Comparison of ENCODE assay signal across 1 cellular context in genomic region chr2:20351555-20352229, GRCh38.
TF ChIP-seq lines count a peak whose summit lies in the region.

No MANE protein-coding gene starts in this region.

TF ChIP-seq in HepG2, 621 proteins besides CTCF, POLR2A, EP300 and RAD21 (continued from another document and continues in another):
- no peak for TF ChIP-seq SKIL (CRISPR knock-in tag; IDR thresholded peaks at IDR 0.05; ENCODE audit: borderline replicate concordance)
- TF ChIP-seq ZNF546 (CRISPR knock-in tag; conservative IDR thresholded peaks at IDR 0.05), result no peak
- no peak for TF ChIP-seq SATB2 (CRISPR knock-in tag; IDR thresholded peaks at IDR 0.05)
- TF ChIP-seq SPEN (CRISPR knock-in tag; IDR thresholded peaks at IDR 0.05; ENCODE audit: low read depth), result no peak
- TF ChIP-seq ZNF549 (CRISPR knock-in tag; IDR thresholded peaks at IDR 0.05), result no peak
- no peak for TF ChIP-seq ZFX (CRISPR knock-in tag; IDR thresholded peaks at IDR 0.05; ENCODE audit: low read depth)
- TF ChIP-seq ARNT (IDR thresholded peaks at IDR 0.05), result no peak
- no peak for TF ChIP-seq ZNF484 (CRISPR knock-in tag; IDR thresholded peaks at IDR 0.05; ENCODE audit: borderline replicate concordance, low read depth)
- no peak for TF ChIP-seq ZNF207 (IDR thresholded peaks at IDR 0.05; ENCODE audit: borderline replicate concordance)
- no peak for TF ChIP-seq MBNL3 (CRISPR knock-in tag; conservative IDR thresholded peaks at IDR 0.05)
- no peak for TF ChIP-seq ZNF776 (CRISPR knock-in tag; IDR thresholded peaks at IDR 0.05)
- TF ChIP-seq PITX1 (CRISPR knock-in tag; IDR thresholded peaks at IDR 0.05), result no peak; the same call in 1 of the 2 replicates
- no peak; the same call in 1 of the 2 replicates for TF ChIP-seq SP4 (CRISPR knock-in tag; IDR thresholded peaks at IDR 0.05)
- no peak for TF ChIP-seq ZNF670 (CRISPR knock-in tag; IDR thresholded peaks at IDR 0.05; ENCODE audit: borderline replicate concordance)
- TF ChIP-seq PAF1 (CRISPR knock-in tag; IDR thresholded peaks at IDR 0.05), result no peak
- no peak for TF ChIP-seq ADNP (CRISPR knock-in tag; IDR thresholded peaks at IDR 0.05)
- no peak for TF ChIP-seq NAIF1 (CRISPR knock-in tag; IDR thresholded peaks at IDR 0.05; ENCODE audit: borderline replicate concordance)
- TF ChIP-seq ZNF281 (CRISPR knock-in tag; IDR thresholded peaks at IDR 0.05; ENCODE audit: borderline replicate concordance), result peak; percentile 51; the same call in 1 of the 2 replicates
- TF ChIP-seq KLF9 (CRISPR knock-in tag; IDR thresholded peaks at IDR 0.05; ENCODE audit: low read depth), result no peak
- 0 out of 2 replicates have a peak, but pooled peaks have one; percentile 11 for TF ChIP-seq ZNF878 (CRISPR knock-in tag; IDR thresholded peaks at IDR 0.05)
- TF ChIP-seq ZBTB43 (CRISPR knock-in tag; conservative IDR thresholded peaks at IDR 0.05), result no peak
- no peak for TF ChIP-seq ZNF230 (CRISPR knock-in tag; IDR thresholded peaks at IDR 0.05)
- TF ChIP-seq ZNF280D (CRISPR knock-in tag; IDR thresholded peaks at IDR 0.05), result no peak
- no peak for TF ChIP-seq ZNF530 (CRISPR knock-in tag; IDR thresholded peaks at IDR 0.05; ENCODE audit: low read depth)
- no peak for TF ChIP-seq ISL2 (CRISPR knock-in tag; IDR thresholded peaks at IDR 0.05)
- TF ChIP-seq CEBPB (IDR thresholded peaks at IDR 0.05; ENCODE audit: borderline replicate concordance, low read depth, low read length), result peak; percentile 39; the same call in 1 of the 2 replicates
- no peak for TF ChIP-seq ZNF367 (CRISPR knock-in tag; IDR thresholded peaks at IDR 0.05; ENCODE audit: borderline replicate concordance)
- no peak for TF ChIP-seq HNF1A (IDR thresholded peaks at IDR 0.05; ENCODE audit: low read depth)
- TF ChIP-seq HNF1A (CRISPR knock-in tag; IDR thresholded peaks at IDR 0.05; ENCODE audit: borderline replicate concordance), result no peak
- TF ChIP-seq NCOA2 (CRISPR knock-in tag; IDR thresholded peaks at IDR 0.05), result no peak
- no peak for TF ChIP-seq AGO2 (optimal IDR thresholded peaks at IDR 0.05; ENCODE audit: low read depth, low read length)
- 0 out of 2 replicates have a peak, but pooled peaks have one; percentile 22 for TF ChIP-seq HIVEP1 (CRISPR knock-in tag; IDR thresholded peaks at IDR 0.05)
- TF ChIP-seq XBP1 (CRISPR knock-in tag; IDR thresholded peaks at IDR 0.05), result peak; percentile 17; the same call in 1 of the 2 replicates
- TF ChIP-seq, protein P1, sequence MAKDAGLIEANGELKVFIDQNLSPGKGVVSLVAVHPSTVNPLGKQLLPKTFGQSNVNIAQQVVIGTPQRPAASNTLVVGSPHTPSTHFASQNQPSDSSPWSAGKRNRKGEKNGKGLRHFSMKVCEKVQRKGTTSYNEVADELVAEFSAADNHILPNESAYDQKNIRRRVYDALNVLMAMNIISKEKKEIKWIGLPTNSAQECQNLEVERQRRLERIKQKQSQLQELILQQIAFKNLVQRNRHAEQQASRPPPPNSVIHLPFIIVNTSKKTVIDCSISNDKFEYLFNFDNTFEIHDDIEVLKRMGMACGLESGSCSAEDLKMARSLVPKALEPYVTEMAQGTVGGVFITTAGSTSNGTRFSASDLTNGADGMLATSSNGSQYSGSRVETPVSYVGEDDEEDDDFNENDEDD (CRISPR knock-in tag; IDR thresholded peaks at IDR 0.05; ENCODE audit: borderline replicate concordance), result peak; percentile 50; the same call in 1 of the 2 replicates
- TF ChIP-seq FIP1L1 (IDR thresholded peaks at IDR 0.05; ENCODE audit: borderline replicate concordance, insufficient read depth, low read depth, low read length), result no peak
- TF ChIP-seq NRL (CRISPR knock-in tag; IDR thresholded peaks at IDR 0.05; ENCODE audit: borderline replicate concordance), result no peak
- TF ChIP-seq, protein P2, sequence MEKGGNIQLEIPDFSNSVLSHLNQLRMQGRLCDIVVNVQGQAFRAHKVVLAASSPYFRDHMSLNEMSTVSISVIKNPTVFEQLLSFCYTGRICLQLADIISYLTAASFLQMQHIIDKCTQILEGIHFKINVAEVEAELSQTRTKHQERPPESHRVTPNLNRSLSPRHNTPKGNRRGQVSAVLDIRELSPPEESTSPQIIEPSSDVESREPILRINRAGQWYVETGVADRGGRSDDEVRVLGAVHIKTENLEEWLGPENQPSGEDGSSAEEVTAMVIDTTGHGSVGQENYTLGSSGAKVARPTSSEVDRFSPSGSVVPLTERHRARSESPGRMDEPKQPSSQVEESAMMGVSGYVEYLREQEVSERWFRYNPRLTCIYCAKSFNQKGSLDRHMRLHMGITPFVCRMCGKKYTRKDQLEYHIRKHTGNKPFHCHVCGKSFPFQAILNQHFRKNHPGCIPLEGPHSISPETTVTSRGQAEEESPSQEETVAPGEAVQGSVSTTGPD (CRISPR knock-in tag; IDR thresholded peaks at IDR 0.05), result no peak
- TF ChIP-seq ZNF678 (CRISPR knock-in tag; IDR thresholded peaks at IDR 0.05), result no peak
- no peak for TF ChIP-seq AHR (CRISPR knock-in tag; IDR thresholded peaks at IDR 0.05)
- TF ChIP-seq, protein P3, sequence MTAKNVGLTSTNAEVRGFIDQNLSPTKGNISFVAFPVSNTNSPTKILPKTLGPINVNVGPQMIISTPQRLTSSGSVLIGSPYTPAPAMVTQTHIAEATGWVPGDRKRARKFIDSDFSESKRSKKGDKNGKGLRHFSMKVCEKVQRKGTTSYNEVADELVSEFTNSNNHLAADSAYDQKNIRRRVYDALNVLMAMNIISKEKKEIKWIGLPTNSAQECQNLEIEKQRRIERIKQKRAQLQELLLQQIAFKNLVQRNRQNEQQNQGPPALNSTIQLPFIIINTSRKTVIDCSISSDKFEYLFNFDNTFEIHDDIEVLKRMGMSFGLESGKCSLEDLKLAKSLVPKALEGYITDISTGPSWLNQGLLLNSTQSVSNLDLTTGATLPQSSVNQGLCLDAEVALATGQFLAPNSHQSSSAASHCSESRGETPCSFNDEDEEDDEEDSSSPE (CRISPR knock-in tag; IDR thresholded peaks at IDR 0.05), result no peak
- TF ChIP-seq ZNF782 (CRISPR knock-in tag; IDR thresholded peaks at IDR 0.05; ENCODE audit: borderline replicate concordance), result no peak
- TF ChIP-seq, protein P4, sequence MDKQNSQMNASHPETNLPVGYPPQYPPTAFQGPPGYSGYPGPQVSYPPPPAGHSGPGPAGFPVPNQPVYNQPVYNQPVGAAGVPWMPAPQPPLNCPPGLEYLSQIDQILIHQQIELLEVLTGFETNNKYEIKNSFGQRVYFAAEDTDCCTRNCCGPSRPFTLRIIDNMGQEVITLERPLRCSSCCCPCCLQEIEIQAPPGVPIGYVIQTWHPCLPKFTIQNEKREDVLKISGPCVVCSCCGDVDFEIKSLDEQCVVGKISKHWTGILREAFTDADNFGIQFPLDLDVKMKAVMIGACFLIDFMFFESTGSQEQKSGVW (CRISPR knock-in tag; IDR thresholded peaks at IDR 0.05; ENCODE audit: borderline replicate concordance), result no peak
- no peak for TF ChIP-seq ZNF282 (IDR thresholded peaks at IDR 0.05; ENCODE audit: partially characterized antibody)
- no peak for TF ChIP-seq U2AF1 (optimal IDR thresholded peaks at IDR 0.05; ENCODE audit: low read depth, low read length)
- TF ChIP-seq ZNF746 (CRISPR knock-in tag; IDR thresholded peaks at IDR 0.05), result no peak
- TF ChIP-seq ESRRA (CRISPR knock-in tag; IDR thresholded peaks at IDR 0.05; ENCODE audit: low read depth), result no peak
- no peak for TF ChIP-seq GFI1 (CRISPR knock-in tag; IDR thresholded peaks at IDR 0.05; ENCODE audit: borderline replicate concordance)
- no peak for TF ChIP-seq RBM22 (optimal IDR thresholded peaks at IDR 0.05; ENCODE audit: low read length)
- no peak; the same call in 1 of the 2 replicates for TF ChIP-seq ZIK1 (CRISPR knock-in tag; IDR thresholded peaks at IDR 0.05; ENCODE audit: borderline replicate concordance, low read depth)
- TF ChIP-seq PHF5A (CRISPR knock-in tag; IDR thresholded peaks at IDR 0.05; ENCODE audit: low read depth, unreplicated experiment), result no peak
- TF ChIP-seq NR2F2 (IDR thresholded peaks at IDR 0.05; ENCODE audit: borderline replicate concordance, low read depth), result no peak
